1 cellular context compared by ENCODE assay signal in genomic region chr6:119349041-119349340, GRCh38.
TF ChIP-seq lines count a peak whose summit lies in the region.

No MANE protein-coding gene starts in this region.

TF ChIP-seq in HepG2, 621 proteins besides CTCF, POLR2A, EP300 and RAD21 (continued from another document and continues in another):
- TF ChIP-seq ZNF512 (CRISPR knock-in tag; IDR thresholded peaks at IDR 0.05) (0 out of 2 replicates have a peak, but pooled peaks have one; percentile 27), PRMT3 (CRISPR knock-in tag; IDR thresholded peaks at IDR 0.05; ENCODE audit: borderline replicate concordance, low read depth) (no peak; the same call in 1 of the 2 replicates), FLYWCH1 (CRISPR knock-in tag; IDR thresholded peaks at IDR 0.05) (no peak; the same call in 1 of the 2 replicates), ZMYM3 (CRISPR knock-in tag; IDR thresholded peaks at IDR 0.05) (no peak), ZBTB46 (CRISPR knock-in tag; IDR thresholded peaks at IDR 0.05; ENCODE audit: borderline replicate concordance) (0 out of 2 replicates have a peak, but pooled peaks have one; percentile 88), SRSF9 (IDR thresholded peaks at IDR 0.05; ENCODE audit: borderline replicate concordance, insufficient read depth, low read depth, low read length, poor library complexity, severe bottlenecking) (no peak), TOPORS (CRISPR knock-in tag; IDR thresholded peaks at IDR 0.05) (no peak), ZNF138 (CRISPR knock-in tag; IDR thresholded peaks at IDR 0.05; ENCODE audit: low read depth) (no peak), ZNF235 (CRISPR knock-in tag; IDR thresholded peaks at IDR 0.05; ENCODE audit: borderline replicate concordance) (peak; percentile 21), RNF2 (conservative IDR thresholded peaks at IDR 0.05; ENCODE audit: low read depth) (no peak), ZNF550 (CRISPR knock-in tag; IDR thresholded peaks at IDR 0.05; ENCODE audit: borderline replicate concordance) (peak; percentile 55; the same call in 1 of the 2 replicates), ZNF878 (CRISPR knock-in tag; IDR thresholded peaks at IDR 0.05) (no peak), MXD4 (CRISPR knock-in tag; IDR thresholded peaks at IDR 0.05) (no peak), YY1 (IDR thresholded peaks at IDR 0.05; ENCODE audit: insufficient read depth, insufficient replicate concordance, low read depth, low read length) (peak; percentile 1), GZF1 (CRISPR knock-in tag; IDR thresholded peaks at IDR 0.05) (0 out of 2 replicates have a peak, but pooled peaks have one; percentile 22), CENPX (CRISPR knock-in tag; IDR thresholded peaks at IDR 0.05) (no peak), PLSCR1 (CRISPR knock-in tag; IDR thresholded peaks at IDR 0.05; ENCODE audit: borderline replicate concordance) (no peak), ZNF180 (CRISPR knock-in tag; IDR thresholded peaks at IDR 0.05; ENCODE audit: borderline replicate concordance, low read depth) (no peak), RBFOX2 (IDR thresholded peaks at IDR 0.05; ENCODE audit: low read depth, low read length) (peak; percentile 98), ZNF292 (CRISPR knock-in tag; IDR thresholded peaks at IDR 0.05; ENCODE audit: borderline replicate concordance, low read depth) (no peak), AGO2 (optimal IDR thresholded peaks at IDR 0.05; ENCODE audit: low read depth, low read length) (peak; percentile 99), ZFAT (CRISPR knock-in tag; conservative IDR thresholded peaks at IDR 0.05) (0 out of 2 replicates have a peak, but pooled peaks have one; percentile 10), ZNF460 (CRISPR knock-in tag; IDR thresholded peaks at IDR 0.05; ENCODE audit: borderline replicate concordance) (no peak), ZNF333 (CRISPR knock-in tag; IDR thresholded peaks at IDR 0.05; ENCODE audit: borderline replicate concordance) (0 out of 2 replicates have a peak, but pooled peaks have one; percentile 66), MTF2 (CRISPR knock-in tag; IDR thresholded peaks at IDR 0.05; ENCODE audit: borderline replicate concordance) (0 out of 2 replicates have a peak, but pooled peaks have one; percentile 15), AKAP8 (CRISPR knock-in tag; IDR thresholded peaks at IDR 0.05) (no peak), PAXIP1 (CRISPR knock-in tag; conservative IDR thresholded peaks at IDR 0.05) (no peak), NAIF1 (CRISPR knock-in tag; IDR thresholded peaks at IDR 0.05; ENCODE audit: borderline replicate concordance) (no peak), ZSCAN20 (CRISPR knock-in tag; IDR thresholded peaks at IDR 0.05; ENCODE audit: borderline replicate concordance) (0 out of 2 replicates have a peak, but pooled peaks have one; percentile 25), TCF12 (IDR thresholded peaks at IDR 0.05) (no peak), TCF12 (CRISPR knock-in tag; IDR thresholded peaks at IDR 0.05) (0 out of 2 replicates have a peak, but pooled peaks have one; percentile 69), NCOA1 (CRISPR knock-in tag; IDR thresholded peaks at IDR 0.05) (0 out of 2 replicates have a peak, but pooled peaks have one; percentile 15)
- TF ChIP-seq, protein P1, sequence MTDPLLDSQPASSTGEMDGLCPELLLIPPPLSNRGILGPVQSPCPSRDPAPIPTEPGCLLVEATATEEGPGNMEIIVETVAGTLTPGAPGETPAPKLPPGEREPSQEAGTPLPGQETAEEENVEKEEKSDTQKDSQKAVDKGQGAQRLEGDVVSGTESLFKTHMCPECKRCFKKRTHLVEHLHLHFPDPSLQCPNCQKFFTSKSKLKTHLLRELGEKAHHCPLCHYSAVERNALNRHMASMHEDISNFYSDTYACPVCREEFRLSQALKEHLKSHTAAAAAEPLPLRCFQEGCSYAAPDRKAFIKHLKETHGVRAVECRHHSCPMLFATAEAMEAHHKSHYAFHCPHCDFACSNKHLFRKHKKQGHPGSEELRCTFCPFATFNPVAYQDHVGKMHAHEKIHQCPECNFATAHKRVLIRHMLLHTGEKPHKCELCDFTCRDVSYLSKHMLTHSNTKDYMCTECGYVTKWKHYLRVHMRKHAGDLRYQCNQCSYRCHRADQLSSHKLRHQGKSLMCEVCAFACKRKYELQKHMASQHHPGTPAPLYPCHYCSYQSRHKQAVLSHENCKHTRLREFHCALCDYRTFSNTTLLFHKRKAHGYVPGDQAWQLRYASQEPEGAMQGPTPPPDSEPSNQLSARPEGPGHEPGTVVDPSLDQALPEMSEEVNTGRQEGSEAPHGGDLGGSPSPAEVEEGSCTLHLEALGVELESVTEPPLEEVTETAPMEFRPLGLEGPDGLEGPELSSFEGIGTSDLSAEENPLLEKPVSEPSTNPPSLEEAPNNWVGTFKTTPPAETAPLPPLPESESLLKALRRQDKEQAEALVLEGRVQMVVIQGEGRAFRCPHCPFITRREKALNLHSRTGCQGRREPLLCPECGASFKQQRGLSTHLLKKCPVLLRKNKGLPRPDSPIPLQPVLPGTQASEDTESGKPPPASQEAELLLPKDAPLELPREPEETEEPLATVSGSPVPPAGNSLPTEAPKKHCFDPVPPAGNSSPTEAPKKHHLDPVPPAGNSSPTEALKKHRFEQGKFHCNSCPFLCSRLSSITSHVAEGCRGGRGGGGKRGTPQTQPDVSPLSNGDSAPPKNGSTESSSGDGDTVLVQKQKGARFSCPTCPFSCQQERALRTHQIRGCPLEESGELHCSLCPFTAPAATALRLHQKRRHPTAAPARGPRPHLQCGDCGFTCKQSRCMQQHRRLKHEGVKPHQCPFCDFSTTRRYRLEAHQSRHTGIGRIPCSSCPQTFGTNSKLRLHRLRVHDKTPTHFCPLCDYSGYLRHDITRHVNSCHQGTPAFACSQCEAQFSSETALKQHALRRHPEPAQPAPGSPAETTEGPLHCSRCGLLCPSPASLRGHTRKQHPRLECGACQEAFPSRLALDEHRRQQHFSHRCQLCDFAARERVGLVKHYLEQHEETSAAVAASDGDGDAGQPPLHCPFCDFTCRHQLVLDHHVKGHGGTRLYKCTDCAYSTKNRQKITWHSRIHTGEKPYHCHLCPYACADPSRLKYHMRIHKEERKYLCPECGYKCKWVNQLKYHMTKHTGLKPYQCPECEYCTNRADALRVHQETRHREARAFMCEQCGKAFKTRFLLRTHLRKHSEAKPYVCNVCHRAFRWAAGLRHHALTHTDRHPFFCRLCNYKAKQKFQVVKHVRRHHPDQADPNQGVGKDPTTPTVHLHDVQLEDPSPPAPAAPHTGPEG (CRISPR knock-in tag; IDR thresholded peaks at IDR 0.05): 0 out of 2 replicates have a peak, but pooled peaks have one; percentile 11
- TF ChIP-seq, protein P2, sequence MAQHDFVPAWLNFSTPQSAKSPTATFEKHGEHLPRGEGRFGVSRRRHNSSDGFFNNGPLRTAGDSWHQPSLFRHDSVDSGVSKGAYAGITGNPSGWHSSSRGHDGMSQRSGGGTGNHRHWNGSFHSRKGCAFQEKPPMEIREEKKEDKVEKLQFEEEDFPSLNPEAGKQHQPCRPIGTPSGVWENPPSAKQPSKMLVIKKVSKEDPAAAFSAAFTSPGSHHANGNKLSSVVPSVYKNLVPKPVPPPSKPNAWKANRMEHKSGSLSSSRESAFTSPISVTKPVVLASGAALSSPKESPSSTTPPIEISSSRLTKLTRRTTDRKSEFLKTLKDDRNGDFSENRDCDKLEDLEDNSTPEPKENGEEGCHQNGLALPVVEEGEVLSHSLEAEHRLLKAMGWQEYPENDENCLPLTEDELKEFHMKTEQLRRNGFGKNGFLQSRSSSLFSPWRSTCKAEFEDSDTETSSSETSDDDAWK (CRISPR knock-in tag; IDR thresholded peaks at IDR 0.05): no peak
